In the genomic region with DNA sequence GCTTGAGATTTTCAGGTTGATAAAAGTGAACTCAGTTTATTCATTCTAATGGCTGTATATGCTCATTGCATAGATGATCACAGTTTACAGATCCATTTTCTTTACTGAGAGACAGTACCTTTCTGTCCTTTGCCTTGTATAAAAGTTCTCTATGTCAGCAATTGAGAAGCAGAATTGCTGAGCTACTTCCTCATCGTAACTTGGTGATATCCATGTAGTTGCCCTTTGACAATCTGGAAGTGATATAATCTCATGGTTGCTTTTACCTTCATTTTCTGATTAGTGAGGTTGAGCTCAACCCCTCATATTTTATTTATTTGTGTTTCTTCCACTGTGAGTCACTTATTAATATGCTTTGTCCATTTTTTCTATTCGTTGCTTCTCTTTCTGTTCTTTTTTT, we compare ENCODE assay signal across 8 cellular contexts.
"Had no signal": no experiment of that assay in that cellular context is flagged by ENCODE, and none has a peak within 500 bp of the region (broad histone marks: within the 10 kb centered on the region; RNA-seq: fewer than 3 reads in every experiment).

No MANE protein-coding gene starts in this region.

- FAIRE-seq: G401.6, GM12878, GM12891, GM12892, GM18507, GM19239 had no signal

- DNase-seq: GDM1, GF-D8 had no signal

- H3K4me3 ChIP-seq: GM12878 had no signal

- ATAC-seq: GM12878 had no signal
